Comparison of ENCODE assay signal across 27 cellular contexts in the genomic region with DNA sequence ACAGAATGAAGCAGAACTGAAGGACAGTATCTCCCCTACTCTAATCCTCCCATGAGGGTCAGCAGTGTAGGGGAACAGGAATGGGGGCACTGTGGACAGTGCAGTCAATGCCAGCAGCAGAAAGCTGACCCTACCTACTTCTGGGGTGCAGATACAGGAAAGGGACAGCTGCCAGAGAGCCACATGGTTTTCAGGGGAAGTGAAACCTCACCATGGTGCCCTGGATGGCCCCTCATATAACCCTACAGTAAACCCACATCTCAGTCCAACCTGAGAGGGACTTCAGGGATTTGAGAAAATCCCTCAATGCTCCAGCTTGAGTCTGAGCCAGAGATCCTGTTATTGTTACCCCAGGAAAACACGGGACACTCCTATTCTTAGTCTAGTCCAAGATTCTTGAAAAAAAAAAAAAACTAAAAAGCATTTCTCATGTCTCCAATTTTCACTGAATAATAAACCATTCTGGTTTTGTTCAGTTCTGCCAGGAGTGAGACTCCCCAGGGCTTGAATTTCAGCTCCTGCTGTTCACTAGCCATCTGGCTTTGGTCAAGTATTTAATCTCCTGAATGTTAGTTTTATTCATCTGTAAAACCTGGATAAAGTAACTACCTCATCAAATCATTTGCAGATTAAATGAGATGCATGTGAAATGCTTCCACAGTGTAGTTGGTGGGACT.
DNase-seq lines count a peak whose midpoint lies in the region; ATAC-seq, FAIRE-seq and TF ChIP-seq lines count a peak whose summit lies in the region.
"Had no signal": no experiment of that assay in that cellular context is flagged by ENCODE, and none has a peak within 500 bp of the region (broad histone marks: within the 10 kb centered on the region; RNA-seq: fewer than 3 reads in every experiment).

No MANE protein-coding gene starts in this region.

- H3K9ac ChIP-seq in adipocyte (ENCODE audit: low read length): no peak overlapping the region

- H3K27me3 Mint-ChIP-seq in nephron (ENCODE audit: low read depth): peaks cover 4% of the 10 kb centered on the region
- H3K27me3 Mint-ChIP-seq: activated naive CD4-positive, alpha-beta T cell treated with anti-CD3 and anti-CD28 coated beads, Interleukin-2, amount 50 U/mL, for 24 hours; memory B cell; stimulated activated naive CD8-positive, alpha-beta T cell treated with anti-CD3 and anti-CD28 coated beads, Interleukin-15, amount 100 ng/mL, for 72 hours had no signal

- no peak for ATAC-seq in GM21367 (IDR thresholded peaks at IDR 0.05; ENCODE audit: unreplicated experiment)
- ATAC-seq: left cardiac atrium; pancreas; stimulated activated naive CD8-positive, alpha-beta T cell treated with anti-CD3 and anti-CD28 coated beads, Interleukin-15, amount 100 ng/mL, for 72 hours had no signal

- no peaks in the 10 kb centered on the region for H3K36me3 Mint-ChIP-seq in nephron (ENCODE audit: low read depth)
- H3K36me3 Mint-ChIP-seq: activated naive CD4-positive, alpha-beta T cell treated with anti-CD3 and anti-CD28 coated beads, Interleukin-2, amount 50 U/mL, for 24 hours; immature natural killer cell; memory B cell had no signal

- FAIRE-seq in GM12891 (lab: Jason Lieb, UNC): no peak
- FAIRE-seq: pancreas had no signal

- H3K4me1 ChIP-seq in adipocyte (ENCODE audit: control insufficient read depth, insufficient read depth, low read length): no peaks in the 10 kb centered on the region
- H3K4me1 ChIP-seq: breast epithelium, pancreas, right atrium auricular region had no signal

- no peak for DNase-seq in GM12891 (ENCODE audit: insufficient read length, low spot score)
- DNase-seq in NCI-H1694 (lab: John Stamatoyannopoulos, UW): peak; percentile 24
- peak; percentile 76 for DNase-seq in adipocyte (ENCODE audit: low read depth)
- DNase-seq in SW480 (ENCODE audit: low spot score): no peak
- no peak for DNase-seq in NCI-H2107 (lab: John Stamatoyannopoulos, UW)
- DNase-seq: ACHN; activated CD4-positive, alpha-beta T cell treated with anti-CD3 and anti-CD28 coated beads for 4 hours; activated CD8-positive, alpha-beta memory T cell treated with anti-CD3 and anti-CD28 coated beads for 24 hours; activated T-cell treated with anti-CD3 and anti-CD28 coated beads for 4 hours; DMS53; H7; immature natural killer cell; KG1; left cardiac atrium; NCI-H1436 treated with DMSO at 0.1 percent for 48 hours; NCI-H69; pancreas; SHP77 treated with DMSO at 0.1 percent for 48 hours; stimulated activated CD4-positive, alpha-beta T cell treated with anti-CD3 and anti-CD28 coated beads, Interleukin-1b, Interleukin-23, amount 100 ng/mL, for 48 hours; stimulated activated naive CD8-positive, alpha-beta T cell treated with anti-CD3 and anti-CD28 coated beads, Interleukin-15, amount 100 ng/mL, for 72 hours; uterus had no signal

- no peak overlapping the region for H3K4me3 ChIP-seq in adipocyte (ENCODE audit: low read length)
- H3K4me3 ChIP-seq: breast epithelium, pancreas, right atrium auricular region, uterus had no signal

- no peak for TF ChIP-seq CTCF in nephron (IDR thresholded peaks at IDR 0.05; ENCODE audit: unreplicated experiment in 3 of 3)

- H3K36me3 ChIP-seq in adipocyte (ENCODE audit: control insufficient read depth, insufficient read depth, low read length, severe bottlenecking): no peaks in the 10 kb centered on the region
- H3K36me3 ChIP-seq: breast epithelium, pancreas, right atrium auricular region, uterus had no signal

- H3K9me3 ChIP-seq in adipocyte (ENCODE audit: control insufficient read depth, low read length): no peaks in the 10 kb centered on the region
- H3K9me3 ChIP-seq: breast epithelium, pancreas, right atrium auricular region, uterus had no signal

- peak overlapping the region in 2 of 3 experiments; percentile 22 to 27 for H3K27ac Mint-ChIP-seq in nephron
- H3K27ac Mint-ChIP-seq: activated naive CD4-positive, alpha-beta T cell treated with anti-CD3 and anti-CD28 coated beads, Interleukin-2, amount 50 U/mL, for 24 hours; immature natural killer cell; memory B cell had no signal

- H3K4me1 Mint-ChIP-seq in nephron: peaks cover 21% of the 10 kb centered on the region
- H3K4me1 Mint-ChIP-seq: activated naive CD4-positive, alpha-beta T cell treated with anti-CD3 and anti-CD28 coated beads, Interleukin-2, amount 50 U/mL, for 24 hours; immature natural killer cell; memory B cell; stimulated activated naive CD8-positive, alpha-beta T cell treated with anti-CD3 and anti-CD28 coated beads, Interleukin-15, amount 100 ng/mL, for 72 hours had no signal

- TF ChIP-seq POLR2A in GM12891 (IDR thresholded peaks at IDR 0.05; ENCODE audit: low read depth, low read length): no peak

- H3K9me3 Mint-ChIP-seq in nephron: peaks cover 16% of the 10 kb centered on the region

- H3K4me3 Mint-ChIP-seq in nephron: no peak overlapping the region
- H3K4me3 Mint-ChIP-seq: activated naive CD4-positive, alpha-beta T cell treated with anti-CD3 and anti-CD28 coated beads, Interleukin-2, amount 50 U/mL, for 24 hours; immature natural killer cell; memory B cell; stimulated activated naive CD8-positive, alpha-beta T cell treated with anti-CD3 and anti-CD28 coated beads, Interleukin-15, amount 100 ng/mL, for 72 hours had no signal

- peaks cover 5% of the 10 kb centered on the region for H3K27me3 ChIP-seq in adipocyte (replicated peaks; ENCODE audit: control insufficient read depth, insufficient read depth, low read length)
- H3K27me3 ChIP-seq: breast epithelium, pancreas, right atrium auricular region, uterus had no signal

TF ChIP-seq in GM12891, 5 proteins besides CTCF, POLR2A, EP300 and RAD21:
- no peak for TF ChIP-seq PAX5 (IDR thresholded peaks at IDR 0.05; ENCODE audit: insufficient read depth, low read length, severe bottlenecking)
- no peak for TF ChIP-seq POU2F2 (IDR thresholded peaks at IDR 0.05; ENCODE audit: low read depth, low read length)
- peak; percentile 64 for TF ChIP-seq SPI1 (IDR thresholded peaks at IDR 0.05; ENCODE audit: low read depth, low read length)

Comparison
In these comparisons a context has a peak if more than half of its experiments do, and no peak if none do; other contexts are left out.
1. DNase-seq: peak in NCI-H1694 (single experiment) and adipocyte (single experiment); none in GM12891 (single experiment), SW480 (single experiment) and NCI-H2107 (single experiment).